22 cellular contexts compared by ENCODE assay signal in the genomic region with DNA sequence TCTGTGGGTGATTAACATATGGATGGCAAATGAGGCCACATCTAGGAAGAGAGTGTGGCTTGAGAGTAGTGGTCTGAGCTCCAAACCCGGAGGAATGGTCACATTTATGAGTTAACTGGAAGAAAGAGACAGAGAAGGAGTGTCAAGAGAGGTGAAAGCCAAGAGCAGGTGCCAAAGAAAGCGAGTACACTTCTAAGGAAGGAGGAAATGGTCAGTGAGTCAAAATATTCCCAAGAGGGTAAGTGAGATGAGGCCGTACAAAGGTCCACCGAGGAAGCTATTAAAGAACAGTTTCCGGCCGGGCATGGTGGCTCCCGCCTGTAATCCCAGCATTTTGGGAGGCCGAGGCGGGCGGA. TPM values are rescaled to one million over a fixed set of nuclear protein-coding genes. Genes with fewer than 3 reads are reported as not detected.
A peak's percentile ranks its signal among the peaks of the same experiment; 100 is the strongest.
DNase-seq lines count a peak whose midpoint lies in the region; ATAC-seq and TF ChIP-seq lines count a peak whose summit lies in the region.
"Had no signal": no experiment of that assay in that cellular context is flagged by ENCODE, and none has a peak within 500 bp of the region (broad histone marks: within the 10 kb centered on the region; RNA-seq: fewer than 3 reads in every experiment).

No MANE protein-coding gene starts in this region.

- no peak for TF ChIP-seq EP300 in ovary (IDR thresholded peaks at IDR 0.05)

- H3K9me3 Mint-ChIP-seq in type B pancreatic cell: no peaks in the 10 kb centered on the region
- H3K9me3 Mint-ChIP-seq: activated CD4-positive, alpha-beta T cell treated with anti-CD3 and anti-CD28 coated beads, Interleukin-2, amount 10 ng/mL, durations not matched to agents 24 days and 14 days; activated T-cell treated with anti-CD3 and anti-CD28 coated beads, Interleukin-2, amount 50 U/mL, for 4 hours had no signal

- ATAC-seq in left lung: no peak
- ATAC-seq: activated T-cell treated with anti-CD3 and anti-CD28 coated beads, Interleukin-2, amount 50 U/mL, for 4 hours had no signal

- H3K9me3 ChIP-seq in osteoblast (ENCODE audit: low read depth, low read length): no peaks in the 10 kb centered on the region
- H3K9me3 ChIP-seq in left lung: no peaks in the 10 kb centered on the region
- H3K9me3 ChIP-seq in ovary: no peaks in the 10 kb centered on the region
- H3K9me3 ChIP-seq: upper lobe of left lung had no signal

- WGBS in ovary, 3 donors: 71 to 82% (median 81%) methylated on average over 10 of the region's 10 CpGs

- no peaks in the 10 kb centered on the region for H4K20me1 ChIP-seq in osteoblast (ENCODE audit: insufficient read depth, low read length)

- H3K27me3 Mint-ChIP-seq in type B pancreatic cell: peaks cover 18% of the 10 kb centered on the region

- H3K4me3 Mint-ChIP-seq in type B pancreatic cell: no peak overlapping the region
- H3K4me3 Mint-ChIP-seq: activated CD4-positive, alpha-beta T cell treated with anti-CD3 and anti-CD28 coated beads, Interleukin-2, amount 10 ng/mL, durations not matched to agents 24 days and 14 days; activated T-cell treated with anti-CD3 and anti-CD28 coated beads, Interleukin-2, amount 50 U/mL, for 4 hours; brain; CD4-positive, CD25-positive, alpha-beta regulatory T cell; memory B cell had no signal

- H3K4me2 ChIP-seq in osteoblast (ENCODE audit: insufficient read depth, low read length): peak overlapping the region; percentile 68
- H3K4me2 ChIP-seq: KMS-11 had no signal

- no peak for TF ChIP-seq CTCF in choroid plexus epithelial cell (conservative IDR thresholded peaks at IDR 0.05; ENCODE audit: low read depth, low read length)
- TF ChIP-seq CTCF in osteoblast (IDR thresholded peaks at IDR 0.05; ENCODE audit: extremely low read depth, low read depth, low read length): no peak
- TF ChIP-seq CTCF in left lung (IDR thresholded peaks at IDR 0.05): no peak
- TF ChIP-seq CTCF in ovary (IDR thresholded peaks at IDR 0.05): no peak
- TF ChIP-seq CTCF in type B pancreatic cell (conservative IDR thresholded peaks at IDR 0.05): no peak

- H3K4me1 Mint-ChIP-seq in type B pancreatic cell (ENCODE audit: unreplicated experiment): peaks cover 13% of the 10 kb centered on the region
- H3K4me1 Mint-ChIP-seq: brain had no signal

- DNase-seq in Daoy (ENCODE audit: low read depth): peak; percentile 55
- peak; percentile 28 for DNase-seq in NCI-H226
- DNase-seq in choroid plexus epithelial cell (ENCODE audit: low read depth): peak; percentile 37
- peak; percentile 77 for DNase-seq in osteoblast (ENCODE audit: insufficient read length, low spot score, missing footprints)
- no peak for DNase-seq in left lung
- no peak for DNase-seq in ovary
- DNase-seq in type B pancreatic cell (ENCODE audit: extremely low spot score, unreplicated experiment): no peak
- DNase-seq: activated CD4-positive, alpha-beta T cell treated with anti-CD3 and anti-CD28 coated beads, Interleukin-2, amount 10 ng/mL, durations not matched to agents 24 days and 14 days; activated T-cell treated with anti-CD3 and anti-CD28 coated beads, Interleukin-2, amount 50 U/mL, for 4 hours; CD4-positive, CD25-positive, alpha-beta regulatory T cell; NCI-H146; NCI-H510A; occipital lobe; SIG-M5; stimulated activated CD4-positive, alpha-beta T cell treated with anti-CD3 and anti-CD28 coated beads, Interleukin-2, amount 100 ng/mL, for 48 hours; SW 1271; T1000; upper lobe of left lung; WERI-Rb-1 had no signal

- intact Hi-C loops in left lung (cut with DNase I) (no loop called here), ovary (cut with DNase I) (no loop called here)

- peaks cover 19% of the 10 kb centered on the region for H3K4me1 ChIP-seq in osteoblast (ENCODE audit: insufficient read depth, low read length)
- H3K4me1 ChIP-seq in left lung: peaks cover 0 to 2% of the 10 kb centered on the region in 2 donors
- H3K4me1 ChIP-seq in ovary (ENCODE audit: insufficient read depth): no peaks in the 10 kb centered on the region

- H3K36me3 Mint-ChIP-seq in type B pancreatic cell: no peaks in the 10 kb centered on the region
- H3K36me3 Mint-ChIP-seq: brain; CD4-positive, CD25-positive, alpha-beta regulatory T cell had no signal

- TF ChIP-seq POLR2A in ovary (IDR thresholded peaks at IDR 0.05): no peak

- peak overlapping the region; percentile 84 for H3K27ac ChIP-seq in osteoblast (ENCODE audit: low read depth, low read length)
- H3K27ac ChIP-seq in left lung: no peak overlapping the region
- no peak overlapping the region for H3K27ac ChIP-seq in ovary
- H3K27ac ChIP-seq: KMS-11, upper lobe of left lung, WERI-Rb-1 had no signal

- H3K79me2 ChIP-seq in osteoblast (ENCODE audit: insufficient read depth, low read length): no peaks in the 10 kb centered on the region

- no peak overlapping the region for H3K4me3 ChIP-seq in choroid plexus epithelial cell (ENCODE audit: low read depth, low read length)
- peak overlapping the region; percentile 4 for H3K4me3 ChIP-seq in osteoblast (ENCODE audit: insufficient read depth, low read length)
- no peak overlapping the region for H3K4me3 ChIP-seq in left lung
- H3K4me3 ChIP-seq in ovary: no peak overlapping the region
- H3K4me3 ChIP-seq: upper lobe of left lung had no signal

- H3K27me3 ChIP-seq in osteoblast (ENCODE audit: insufficient read depth, low read length) (no peaks in the 10 kb centered on the region), left lung (no peaks in the 10 kb centered on the region), ovary (no peaks in the 10 kb centered on the region)
- H3K27me3 ChIP-seq: upper lobe of left lung had no signal

- H3K36me3 ChIP-seq in osteoblast (ENCODE audit: insufficient read depth, low read length) (no peaks in the 10 kb centered on the region), left lung (no peaks in the 10 kb centered on the region), ovary (no peaks in the 10 kb centered on the region)
- H3K36me3 ChIP-seq: upper lobe of left lung, WERI-Rb-1 had no signal

- no peak overlapping the region for H3K27ac Mint-ChIP-seq in type B pancreatic cell
- H3K27ac Mint-ChIP-seq: activated CD4-positive, alpha-beta T cell treated with anti-CD3 and anti-CD28 coated beads, Interleukin-2, amount 10 ng/mL, durations not matched to agents 24 days and 14 days; brain; memory B cell had no signal

- no peak overlapping the region for H2AFZ ChIP-seq in osteoblast (ENCODE audit: low read length)

RNA-seq across cellular contexts. Expression of a gene that starts 28.8 kb away (rescaled TPM):
- total RNA-seq in Daoy (2014; rRNA removed; shearing (Covaris generic)): 35.8 and 37.6 TPM in 2 replicates
- total RNA-seq in osteoblast (10.5 and 11.2 TPM in 2 replicates), left lung (1 to 10 TPM; 3.0 to 6.8 TPM), ovary (10 to 100 TPM in 6 of 7 donors, 1 to 10 TPM in 1; 9.8 to 31.8 (median 15.7) TPM), type B pancreatic cell (ENCODE audit: low replicate concordance) (17.2 and 18.9 TPM in 2 replicates)
- polyA plus RNA-seq in ovary: 10 to 100 TPM in 1 of 2 donors, 1 to 10 TPM in 1; 4.9 to 14.6 TPM

Comparison
In these comparisons a context has a peak if more than half of its experiments do, and no peak if none do; other contexts are left out.
1. DNase-seq: peak in Daoy (single experiment), NCI-H226 (single experiment), choroid plexus epithelial cell (single experiment) and osteoblast (single experiment); none in left lung (0 of 2), ovary (0 of 5) and type B pancreatic cell (single experiment).